Comparison of ENCODE assay signal across 8 cellular contexts in genomic region chr4:152850377-152850776, GRCh38.
DNase-seq lines count a peak whose midpoint lies in the region; ATAC-seq, FAIRE-seq and TF ChIP-seq lines count a peak whose summit lies in the region.

No MANE protein-coding gene starts in this region.

- H3K36me3 ChIP-seq in GM06990 (ENCODE audit: control insufficient read depth, insufficient read depth, low read length) (no peaks in the 10 kb centered on the region; the same call in 1 of the 2 replicates), kidney (ENCODE audit: control insufficient read depth in 1 of 2, insufficient read depth in 2 of 2, low read length in 2 of 2) (no peaks in the 10 kb centered on the region), upper lobe of right lung (no peaks in the 10 kb centered on the region)

- no peak for FAIRE-seq in kidney (lab: Jason Lieb, UNC)

- DNase-seq in GM06990 (ENCODE audit: extremely low read depth, insufficient read length) (peak; percentile 12), kidney (peak; percentile 74), upper lobe of right lung (peak; percentile 72), NCI-H446 (lab: John Stamatoyannopoulos, UW) (no peak), NCI-H774 (lab: John Stamatoyannopoulos, UW) (no peak)
- no peak for DNase-seq in activated naive CD4-positive, alpha-beta T cell treated with anti-CD3 and anti-CD28 coated beads, Interleukin-2, amount 50 U/mL, for 72 hours (ENCODE audit: low spot score in 2 of 2)

- H3K27ac Mint-ChIP-seq in activated naive CD4-positive, alpha-beta T cell treated with anti-CD3 and anti-CD28 coated beads, Interleukin-2, amount 50 U/mL, for 72 hours: peak overlapping the region in 1 of 2 donors; percentile 62

- peaks cover 8 to 15% of the 10 kb centered on the region in 2 donors for H3K9me3 Mint-ChIP-seq in activated naive CD4-positive, alpha-beta T cell treated with anti-CD3 and anti-CD28 coated beads, Interleukin-2, amount 50 U/mL, for 72 hours

- no peak overlapping the region for H3K9ac ChIP-seq in kidney (ENCODE audit: low read length in 2 of 2)

- peaks cover 5 to 13% of the 10 kb centered on the region in 2 donors for H3K9me3 ChIP-seq in kidney (ENCODE audit: control insufficient read depth in 1 of 2, low read length in 2 of 2)
- peaks cover 11% of the 10 kb centered on the region for H3K9me3 ChIP-seq in upper lobe of right lung

- H3K4me1 ChIP-seq in kidney (ENCODE audit: control insufficient read depth in 1 of 2, insufficient read depth in 1 of 2, low read depth in 1 of 2, low read length in 2 of 2) (peaks cover 2 to 6% of the 10 kb centered on the region in 2 donors), upper lobe of right lung (peaks cover 16% of the 10 kb centered on the region)

- H3K36me3 Mint-ChIP-seq in activated naive CD4-positive, alpha-beta T cell treated with anti-CD3 and anti-CD28 coated beads, Interleukin-2, amount 50 U/mL, for 72 hours: peaks cover 12 to 17% of the 10 kb centered on the region in 2 donors

- no peak for TF ChIP-seq EP300 in Ishikawa (IDR thresholded peaks at IDR 0.05; ENCODE audit: borderline replicate concordance)

- intact Hi-C loops in kidney (cut with DNase I): no loop called here
- intact Hi-C loops in upper lobe of right lung (cut with DNase I): no loop called here

- no peak for TF ChIP-seq RAD21 in Ishikawa (IDR thresholded peaks at IDR 0.05; ENCODE audit: low read depth)

- H3K27me3 ChIP-seq in GM06990 (replicated peaks; ENCODE audit: control insufficient read depth, insufficient read depth, low read length) (no peaks in the 10 kb centered on the region), upper lobe of right lung (no peaks in the 10 kb centered on the region)

- peak; percentile 40 to 74 for ATAC-seq in activated naive CD4-positive, alpha-beta T cell treated with anti-CD3 and anti-CD28 coated beads, Interleukin-2, amount 50 U/mL, for 72 hours
- ATAC-seq in upper lobe of right lung (peak; percentile 95), GM19463 (IDR thresholded peaks at IDR 0.05; ENCODE audit: unreplicated experiment) (no peak)

- no peak overlapping the region for H3K4me3 ChIP-seq in GM06990 (replicated peaks; ENCODE audit: low read depth, low read length)
- H3K4me3 ChIP-seq in kidney (ENCODE audit: low read length in 2 of 2): no peak overlapping the region
- no peak overlapping the region for H3K4me3 ChIP-seq in upper lobe of right lung

- no peak for TF ChIP-seq CTCF in GM06990 (IDR thresholded peaks at IDR 0.05; ENCODE audit: insufficient read depth, low read length, poor library complexity, severe bottlenecking)
- no peak for TF ChIP-seq CTCF in kidney (IDR thresholded peaks at IDR 0.05; ENCODE audit: borderline replicate concordance, extremely low read depth, insufficient read depth)
- TF ChIP-seq CTCF in upper lobe of right lung (IDR thresholded peaks at IDR 0.05): no peak

- H3K27ac ChIP-seq in kidney (ENCODE audit: low read depth in 2 of 2, low read length in 2 of 2) (no peak overlapping the region), upper lobe of right lung (peak overlapping the region; percentile 33)

TF ChIP-seq in Ishikawa, 13 proteins besides CTCF, POLR2A, EP300 and RAD21:
- TF ChIP-seq TEAD4 (IDR thresholded peaks at IDR 0.05) (no peak), CEBPB (IDR thresholded peaks at IDR 0.05) (0 out of 2 replicates have a peak, but pooled peaks have one; percentile 40)

Comparison
In these comparisons a context has a peak if more than half of its experiments do, and no peak if none do; other contexts are left out.
1. DNase-seq: peak in GM06990 (single experiment), kidney (single experiment) and upper lobe of right lung (single experiment); none in activated naive CD4-positive, alpha-beta T cell treated with anti-CD3 and anti-CD28 coated beads, Interleukin-2, amount 50 U/mL, for 72 hours (0 of 2), NCI-H446 (0 of 2) and NCI-H774 (single experiment).